ENCODE assay signal across 8 cellular contexts in the genomic region with DNA sequence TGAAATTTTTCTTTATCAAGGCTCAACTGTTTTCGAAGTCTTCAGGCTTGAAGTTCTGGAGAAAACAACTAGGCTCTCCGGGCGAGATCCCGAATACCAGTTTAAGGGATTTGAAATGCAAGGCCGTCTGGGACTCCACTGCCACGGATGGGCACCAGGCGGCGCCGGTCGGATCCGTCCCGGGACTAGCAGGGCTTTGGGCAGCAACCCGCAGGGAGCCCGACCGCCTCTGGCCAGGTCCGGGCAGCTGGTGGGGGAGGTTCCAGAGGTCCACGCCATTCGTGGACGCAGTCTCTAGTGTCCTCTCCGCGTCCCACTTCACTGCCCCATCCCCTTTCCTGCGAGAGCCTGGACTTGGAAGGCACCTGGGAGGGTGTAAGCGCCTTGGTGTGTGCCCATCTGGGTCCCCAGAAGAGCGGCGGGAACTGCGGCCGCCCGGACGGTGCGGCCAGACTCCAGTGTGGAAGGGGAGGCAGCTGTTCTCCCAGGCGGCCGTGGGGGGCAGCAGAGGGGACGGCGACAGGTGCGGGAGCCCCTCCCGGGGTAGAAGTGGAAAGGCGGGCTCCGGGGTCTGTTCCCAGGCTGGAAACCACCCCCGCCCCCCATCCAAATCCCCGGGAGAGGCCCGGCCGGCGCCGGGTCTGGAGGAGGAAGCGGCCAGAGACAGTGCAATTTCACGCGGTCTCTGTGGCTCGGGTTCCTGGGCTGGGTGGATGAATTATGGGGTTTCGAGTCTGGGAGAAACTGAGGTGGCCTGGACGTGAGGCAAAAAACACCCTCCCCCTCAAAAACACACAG. TPM values are rescaled to one million over a fixed set of nuclear protein-coding genes. Genes with fewer than 3 reads are reported as not detected.
DNase-seq lines count a peak whose midpoint lies in the region; ATAC-seq and TF ChIP-seq lines count a peak whose summit lies in the region.

No MANE protein-coding gene starts in this region.

- peaks cover 0 to 25% of the 10 kb centered on the region in 2 donors for H3K4me1 ChIP-seq in left lung

- H3K27ac ChIP-seq in left lung = peak overlapping the region; percentile 82 to 85

- intact Hi-C loops in left lung (cut with DNase I) = no loop called here

- DNase-seq in ELR (ENCODE audit: low read depth) (peak; percentile 90), NCI-H524 (lab: John Stamatoyannopoulos, UW) (peak; percentile 83 to 87), dermis microvascular lymphatic vessel endothelial cell (ENCODE audit: low read depth in 2 of 2) (peak; percentile 71 to 87), left lung (peak; percentile 89 to 96)
- peak; percentile 14 to 27 for DNase-seq in activated CD4-positive, alpha-beta T cell treated with anti-CD3 and anti-CD28 coated beads, Interleukin-2, amount 50 U/mL, for 24 hours (ENCODE audit: low read depth in 1 of 2, low spot score in 1 of 2)
- peak; percentile 61 to 71 for DNase-seq in stimulated activated CD4-positive, alpha-beta T cell treated with anti-CD3 and anti-CD28 coated beads, Interleukin-2, amount 100 ng/mL, for 24 hours

- H3K36me3 ChIP-seq in left lung = no peaks in the 10 kb centered on the region

- H3K9me3 ChIP-seq in left lung = no peaks in the 10 kb centered on the region

- ATAC-seq in HG02678 (IDR thresholded peaks at IDR 0.05; ENCODE audit: unreplicated experiment) (peak; percentile 79), left lung (peak; percentile 84), HG03097 (IDR thresholded peaks at IDR 0.05; ENCODE audit: low FRiP score, unreplicated experiment) (no peak)

- peaks cover 0 to 44% of the 10 kb centered on the region in 2 donors for H3K27me3 ChIP-seq in left lung

- TF ChIP-seq CTCF in left lung (IDR thresholded peaks at IDR 0.05) = peak; percentile 68 to 77

- H3K4me3 ChIP-seq in left lung = peak overlapping the region; percentile 41 to 55

RNA-seq across cellular contexts. Expression of a gene that starts 0.8 kb away (rescaled TPM):
- total RNA-seq in dermis microvascular lymphatic vessel endothelial cell = 0.25 and 0.26 TPM in 2 replicates
- 10 to 100 TPM; 38.6 to 88.8 TPM for total RNA-seq in left lung

RNA-seq across cellular contexts. Expression of a gene that starts 25.2 kb away (rescaled TPM):
- total RNA-seq in dermis microvascular lymphatic vessel endothelial cell (91.8 and 130 TPM in 2 replicates), left lung (100 to 1,000 TPM in 1 of 2 donors, 10 to 100 TPM in 1; 62.0 to 103 TPM)

RNA-seq across cellular contexts. Expression of a gene that starts 37.3 kb away (rescaled TPM):
- total RNA-seq in dermis microvascular lymphatic vessel endothelial cell = 2,319 and 2,425 TPM in 2 replicates
- total RNA-seq in left lung = 1,000 to 10,000 TPM; 3,023 to 3,157 TPM

RNA-seq across cellular contexts. Expression of a gene that starts 37.4 kb away (rescaled TPM):
- total RNA-seq in dermis microvascular lymphatic vessel endothelial cell (90.9 and 107 TPM in 2 replicates), left lung (10 to 100 TPM; 37.9 to 43.1 TPM)

RNA-seq across cellular contexts. Expression of a gene that starts 38.9 kb away (rescaled TPM):
- total RNA-seq in dermis microvascular lymphatic vessel endothelial cell (2.7 and 3.3 TPM in 2 replicates), left lung (1 to 10 TPM; 6.0 to 8.7 TPM)

Comparison
In these comparisons a context has a peak if more than half of its experiments do, and no peak if none do; other contexts are left out.
1. DNase-seq: peak in every context shown above with its lines; median percentile 92 in left lung; 90 in ELR; 85 in NCI-H524; 79 in dermis microvascular lymphatic vessel endothelial cell; 66 in stimulated activated CD4-positive, alpha-beta T cell treated with anti-CD3 and anti-CD28 coated beads, Interleukin-2, amount 100 ng/mL, for 24 hours; 20 in activated CD4-positive, alpha-beta T cell treated with anti-CD3 and anti-CD28 coated beads, Interleukin-2, amount 50 U/mL, for 24 hours.
2. RNA of a gene that starts 0.8 kb away (total RNA-seq): 38.6 to 88.8 TPM in left lung; 0.25 to 0.26 TPM in dermis microvascular lymphatic vessel endothelial cell; every median in the first group is over 10 times any median in the second.